In genomic region chr2:152335016-152335850, GRCh38 we compare ENCODE assay signal across 1 cellular context.
A peak's percentile ranks its signal among the peaks of the same experiment; 100 is the strongest.
TF ChIP-seq lines count a peak whose summit lies in the region.

Gene FMNL2, plus strand, starts transcription at chr2:152335174.

TF ChIP-seq in HepG2, 621 proteins besides CTCF, POLR2A, EP300 and RAD21 (continued from another document):
- TF ChIP-seq IRF1 (CRISPR knock-in tag; IDR thresholded peaks at IDR 0.05; ENCODE audit: low read depth) (no peak), TERF1 (CRISPR knock-in tag; IDR thresholded peaks at IDR 0.05) (peak; percentile 37; the same call in 1 of the 2 replicates), BRF2 (CRISPR knock-in tag; IDR thresholded peaks at IDR 0.05) (peak; percentile 84; the same call in 1 of the 2 replicates), SKIL (CRISPR knock-in tag; IDR thresholded peaks at IDR 0.05; ENCODE audit: borderline replicate concordance) (no peak), ZNF879 (CRISPR knock-in tag; IDR thresholded peaks at IDR 0.05) (no peak; the same call in 1 of the 2 replicates), DNMT3B (CRISPR knock-in tag; conservative IDR thresholded peaks at IDR 0.05) (peak; percentile 72; the same call in 1 of the 2 replicates), HNF4A (CRISPR knock-in tag; IDR thresholded peaks at IDR 0.05) (0 out of 2 replicates have a peak, but pooled peaks have one; percentile 4), ZBTB39 (CRISPR knock-in tag; IDR thresholded peaks at IDR 0.05) (peak; percentile 66; the same call in 1 of the 2 replicates), FOXK1 (CRISPR knock-in tag; IDR thresholded peaks at IDR 0.05; ENCODE audit: borderline replicate concordance, low read depth) (peak; percentile 62; the same call in 1 of the 2 replicates), ONECUT2 (CRISPR knock-in tag; IDR thresholded peaks at IDR 0.05) (no peak), PATZ1 (CRISPR knock-in tag; IDR thresholded peaks at IDR 0.05) (peak; percentile 94), GTF3A (CRISPR knock-in tag; conservative IDR thresholded peaks at IDR 0.05) (no peak), MATR3 (CRISPR knock-in tag; IDR thresholded peaks at IDR 0.05) (no peak), CSRNP2 (CRISPR knock-in tag; conservative IDR thresholded peaks at IDR 0.05; ENCODE audit: low read depth) (no peak), GPN1 (CRISPR knock-in tag; IDR thresholded peaks at IDR 0.05; ENCODE audit: borderline replicate concordance) (0 out of 2 replicates have a peak, but pooled peaks have one; percentile 33), BRCA1 (CRISPR knock-in tag; IDR thresholded peaks at IDR 0.05) (peak; percentile 43; the same call in 1 of the 2 replicates), ATF7-NPFF (CRISPR knock-in tag; IDR thresholded peaks at IDR 0.05; ENCODE audit: low read depth) (peak; percentile 91), ZNF281 (CRISPR knock-in tag; IDR thresholded peaks at IDR 0.05; ENCODE audit: borderline replicate concordance) (peak; percentile 58; the same call in 1 of the 2 replicates)
TF ChIP-seq in HepG2: peak in this region for 333.
